ENCODE assay signal across 28 cellular contexts in genomic region chr19:5563008-5563431, GRCh38. TPM values are rescaled to one million over a fixed set of nuclear protein-coding genes. Genes with fewer than 3 reads are reported as not detected.
DNase-seq lines count a peak whose midpoint lies in the region; ATAC-seq and TF ChIP-seq lines count a peak whose summit lies in the region.
"Had no signal": no experiment of that assay in that cellular context is flagged by ENCODE, and none has a peak within 500 bp of the region (broad histone marks: within the 10 kb centered on the region; RNA-seq: fewer than 3 reads in every experiment).

No MANE protein-coding gene starts in this region.

- DNase-seq in D341Med (ENCODE audit: low spot score) (peak; percentile 57), GM13977 (ENCODE audit: low spot score) (no peak), WTC11 (ENCODE audit: low spot score) (peak; percentile 67), neural progenitor cell (ENCODE audit: low spot score) (no peak), smooth muscle cell (lab: John Stamatoyannopoulos, UW; ENCODE audit: unreplicated experiment) (no peak), T-helper 1 cell (no peak)
- DNase-seq in activated CD4-positive, alpha-beta T cell treated with anti-CD3 and anti-CD28 coated beads for 4 hours, result no peak
- DNase-seq: activated CD4-positive, alpha-beta T cell treated with anti-CD3 and anti-CD28 coated beads, Interleukin-2, amount 50 U/mL, for 48 hours; activated CD8-positive, alpha-beta memory T cell treated with anti-CD3 and anti-CD28 coated beads, Interleukin-2, amount 50 U/mL, for 48 hours; activated effector memory CD4-positive, alpha-beta T cell treated with anti-CD3 and anti-CD28 coated beads, Interleukin-2, amount 50 U/mL, for 16 hours; activated naive CD8-positive, alpha-beta T cell treated with anti-CD3 and anti-CD28 coated beads, Interleukin-2, amount 50 U/mL, for 24 hours; body of pancreas; CD8-positive, alpha-beta T cell; DMS79 treated with DMSO at 0.1 percent for 48 hours; esophagus squamous epithelium; hypothalamus; NCI-H1417; NCI-H2107; psoas muscle; stimulated activated CD4-positive, alpha-beta T cell treated with anti-CD3 and anti-CD28 coated beads, Interleukin-2, amount 100 ng/mL, for 24 hours had no signal

- no peak overlapping the region for H3K27ac ChIP-seq in neural progenitor cell
- H3K27ac ChIP-seq in smooth muscle cell (ENCODE audit: low read depth), result no peak overlapping the region
- H3K27ac ChIP-seq: body of pancreas, gastroesophageal sphincter, HL-60, psoas muscle, RWPE1, SK-N-MC had no signal

- WGBS in smooth muscle cell (ENCODE audit: low lambda C conversion rate), result 60% methylated on average over 8 of the region's 8 CpGs

- H3K79me2 ChIP-seq in neural progenitor cell (ENCODE audit: low read depth) (no peaks in the 10 kb centered on the region), smooth muscle cell (ENCODE audit: low read depth) (no peaks in the 10 kb centered on the region)

- peaks cover 4% of the 10 kb centered on the region for H3K27me3 Mint-ChIP-seq in WTC11 (ENCODE audit: low read depth)
- peaks cover 16% of the 10 kb centered on the region for H3K27me3 Mint-ChIP-seq in neural progenitor cell (ENCODE audit: insufficient read depth, low read depth)

- H3K4me3 ChIP-seq in neural progenitor cell, result no peak overlapping the region
- H3K4me3 ChIP-seq in smooth muscle cell, result no peak overlapping the region
- H3K4me3 ChIP-seq: body of pancreas, esophagus squamous epithelium, gastroesophageal sphincter, lung, psoas muscle, SK-N-MC had no signal

- peaks cover 11% of the 10 kb centered on the region for H3K9me3 Mint-ChIP-seq in WTC11
- H3K9me3 Mint-ChIP-seq in neural progenitor cell, result peaks cover 9% of the 10 kb centered on the region

- H3K27ac Mint-ChIP-seq in WTC11, result no peak overlapping the region
- no peak overlapping the region for H3K27ac Mint-ChIP-seq in neural progenitor cell
- H3K27ac Mint-ChIP-seq: activated naive CD8-positive, alpha-beta T cell treated with anti-CD3 and anti-CD28 coated beads, Interleukin-2, amount 50 U/mL, for 24 hours; CD8-positive, alpha-beta T cell; stimulated activated effector memory CD8-positive, alpha-beta T cell treated with anti-CD3 and anti-CD28 coated beads, Interleukin-12 subunit alpha, Interleukin-12 subunit beta, amount 100 ng/mL, for 72 hours; T-helper 2 cell treated with Interferon-gamma antibody and Interleukin-4, amounts not matched to agents 5 μg/mL and 100 μg/mL, for 36 hours had no signal

- peaks cover 13% of the 10 kb centered on the region for H3K4me1 Mint-ChIP-seq in WTC11
- peaks cover 23% of the 10 kb centered on the region for H3K4me1 Mint-ChIP-seq in neural progenitor cell
- H3K4me1 Mint-ChIP-seq: activated naive CD8-positive, alpha-beta T cell treated with anti-CD3 and anti-CD28 coated beads, Interleukin-2, amount 50 U/mL, for 24 hours; stimulated activated effector memory CD8-positive, alpha-beta T cell treated with anti-CD3 and anti-CD28 coated beads, Interleukin-12 subunit alpha, Interleukin-12 subunit beta, amount 100 ng/mL, for 72 hours had no signal

- H3K4me1 ChIP-seq in neural progenitor cell (peaks cover 14% of the 10 kb centered on the region), smooth muscle cell (ENCODE audit: low read depth) (no peaks in the 10 kb centered on the region)
- H3K4me1 ChIP-seq: body of pancreas, psoas muscle had no signal

- H3F3A ChIP-seq in neural progenitor cell (ENCODE audit: low read depth) (peaks cover 32% of the 10 kb centered on the region), smooth muscle cell (ENCODE audit: low read depth) (no peaks in the 10 kb centered on the region)

- H3K9ac ChIP-seq in neural progenitor cell (no peak overlapping the region), smooth muscle cell (ENCODE audit: low read depth) (no peak overlapping the region)

- H3K9me3 ChIP-seq in neural progenitor cell (ENCODE audit: low read depth) (no peaks in the 10 kb centered on the region), smooth muscle cell (replicated peaks; ENCODE audit: low read depth) (no peaks in the 10 kb centered on the region)

- peaks cover 29% of the 10 kb centered on the region for H3K27me3 ChIP-seq in neural progenitor cell
- H3K27me3 ChIP-seq in smooth muscle cell (ENCODE audit: low read depth), result peaks cover 26% of the 10 kb centered on the region

- CTCF ChIA-PET in WTC11 (lab: Charles Lee), result interaction anchor here (0.9 to 1.8 kb wide), 7 partner anchors 15 to 127 kb away, joined by 3 to 9 read pairs (median 5); no protein-coding TSS in a partner anchor

- no peak overlapping the region for H2AFZ ChIP-seq in neural progenitor cell (replicated peaks)
- H2AFZ ChIP-seq in smooth muscle cell (ENCODE audit: low read depth), result no peak overlapping the region

- no peak overlapping the region for H3K4me2 ChIP-seq in neural progenitor cell
- no peak overlapping the region for H3K4me2 ChIP-seq in smooth muscle cell

- in situ Hi-C loops in GM13977 (cut with MboI; ENCODE audit: low pct_unique_long_range_greater_than_20kb, low sequenced_read_pairs, unreplicated experiment), result no loop called here

- peak; percentile 47 for ATAC-seq in WTC11
- ATAC-seq: activated naive CD8-positive, alpha-beta T cell treated with anti-CD3 and anti-CD28 coated beads, Interleukin-2, amount 50 U/mL, for 24 hours; body of pancreas; CD8-positive, alpha-beta T cell; gastroesophageal sphincter; psoas muscle; stimulated activated effector memory CD8-positive, alpha-beta T cell treated with anti-CD3 and anti-CD28 coated beads, Interleukin-12 subunit alpha, Interleukin-12 subunit beta, amount 100 ng/mL, for 72 hours had no signal

- H4K20me1 ChIP-seq in neural progenitor cell (ENCODE audit: low read depth) (no peaks in the 10 kb centered on the region), smooth muscle cell (ENCODE audit: low read depth) (no peaks in the 10 kb centered on the region)

- peak; percentile 10 for TF ChIP-seq CTCF in GM13977 (IDR thresholded peaks at IDR 0.05; ENCODE audit: extremely low read depth, insufficient read depth, missing control alignments)
- TF ChIP-seq CTCF in WTC11 (IDR thresholded peaks at IDR 0.05), result 0 out of 2 replicates have a peak, but pooled peaks have one; percentile 13
- peak; percentile 23 for TF ChIP-seq CTCF in neural progenitor cell (IDR thresholded peaks at IDR 0.05)
- TF ChIP-seq CTCF in smooth muscle cell (IDR thresholded peaks at IDR 0.05; ENCODE audit: borderline replicate concordance, insufficient read depth, poor library complexity, severe bottlenecking), result no peak

- H3K36me3 ChIP-seq in neural progenitor cell (no peaks in the 10 kb centered on the region), smooth muscle cell (ENCODE audit: low read depth) (no peaks in the 10 kb centered on the region)
- H3K36me3 ChIP-seq: gastroesophageal sphincter had no signal

- POLR2A ChIA-PET in WTC11 (lab: Charles Lee), result no interaction called here

- H3K4me3 Mint-ChIP-seq in WTC11, result no peak overlapping the region
- no peak overlapping the region for H3K4me3 Mint-ChIP-seq in neural progenitor cell
- H3K4me3 Mint-ChIP-seq: activated naive CD8-positive, alpha-beta T cell treated with anti-CD3 and anti-CD28 coated beads, Interleukin-2, amount 50 U/mL, for 24 hours; CD8-positive, alpha-beta T cell; stimulated activated effector memory CD8-positive, alpha-beta T cell treated with anti-CD3 and anti-CD28 coated beads, Interleukin-12 subunit alpha, Interleukin-12 subunit beta, amount 100 ng/mL, for 72 hours; T-helper 2 cell treated with Interferon-gamma antibody and Interleukin-4, amounts not matched to agents 5 μg/mL and 100 μg/mL, for 36 hours had no signal

- H3K36me3 Mint-ChIP-seq in WTC11, result no peaks in the 10 kb centered on the region
- no peaks in the 10 kb centered on the region for H3K36me3 Mint-ChIP-seq in neural progenitor cell
- H3K36me3 Mint-ChIP-seq: CD8-positive, alpha-beta T cell; stimulated activated effector memory CD8-positive, alpha-beta T cell treated with anti-CD3 and anti-CD28 coated beads, Interleukin-12 subunit alpha, Interleukin-12 subunit beta, amount 100 ng/mL, for 72 hours had no signal

TF ChIP-seq in WTC11, 78 proteins besides CTCF, POLR2A, EP300 and RAD21:
- no peak for TF ChIP-seq E2F4 (CRISPR knock-in tag; IDR thresholded peaks at IDR 0.05; ENCODE audit: borderline replicate concordance, low read depth)
- no peak for TF ChIP-seq ATF3 (CRISPR knock-in tag; conservative IDR thresholded peaks at IDR 0.05)
- TF ChIP-seq GTF2I (CRISPR knock-in tag; conservative IDR thresholded peaks at IDR 0.05), result peak; percentile 94

RNA-seq across cellular contexts. Expression of gene TINCR, which starts 4.7 kb away (rescaled TPM):
- total RNA-seq in WTC11 (2021), result 0.60 to 0.85 TPM (median 0.76 TPM) in 3 replicates
- total RNA-seq in neural progenitor cell (ENCODE audit: low replicate concordance), result 1.8 and 3.5 TPM in 2 replicates
- 2.9 and 6.2 TPM in 2 replicates for total RNA-seq in smooth muscle cell
- 2.2 and 5.7 TPM in 2 replicates for polyA plus RNA-seq in smooth muscle cell
- total RNA-seq: NCI-H460 had no signal

RNA-seq across cellular contexts. Expression of gene SAFB2, which starts 59.6 kb away (rescaled TPM):
- total RNA-seq in WTC11 (2021) (70.0 to 100 TPM (median 77.8 TPM) in 3 replicates), neural progenitor cell (ENCODE audit: low replicate concordance) (45.2 and 53.3 TPM in 2 replicates), smooth muscle cell (10.9 and 44.9 TPM in 2 replicates)
- polyA plus RNA-seq in smooth muscle cell, result 28.9 and 40.6 TPM in 2 replicates

RNA-seq across cellular contexts. Expression of gene SAFB, which starts 59.9 kb away (rescaled TPM):
- 106 to 141 TPM (median 110 TPM) in 3 replicates for total RNA-seq in WTC11 (2021)
- total RNA-seq in neural progenitor cell (ENCODE audit: low replicate concordance), result 57.9 and 89.2 TPM in 2 replicates
- 22.8 and 29.4 TPM in 2 replicates for total RNA-seq in smooth muscle cell
- polyA plus RNA-seq in smooth muscle cell, result 68.3 and 74.3 TPM in 2 replicates

Comparison
In these comparisons a context has a peak if more than half of its experiments do, and no peak if none do; other contexts are left out.
1. DNase-seq: peak in D341Med (single experiment) and WTC11 (single experiment); none in GM13977 (single experiment), neural progenitor cell (single experiment), activated CD4-positive, alpha-beta T cell treated with anti-CD3 and anti-CD28 coated beads for 4 hours (0 of 2), smooth muscle cell (single experiment) and T-helper 1 cell (0 of 5).